ENCODE assay signal across 18 cellular contexts in genomic region chr10:129032626-129033353, GRCh38.
DNase-seq lines count a peak whose midpoint lies in the region; ATAC-seq and TF ChIP-seq lines count a peak whose summit lies in the region.
"Had no signal": no experiment of that assay in that cellular context is flagged by ENCODE, and none has a peak within 500 bp of the region (broad histone marks: within the 10 kb centered on the region; RNA-seq: fewer than 3 reads in every experiment).

No MANE protein-coding gene starts in this region.

- TF ChIP-seq CTCF in GM23338 (conservative IDR thresholded peaks at IDR 0.05; ENCODE audit: low read depth in 2 of 2): no peak
- no peak for TF ChIP-seq CTCF in OCI-LY7 (conservative IDR thresholded peaks at IDR 0.05; ENCODE audit: low read length)

- H4K5ac ChIP-seq in mesendoderm (ENCODE audit: low read length): no peak overlapping the region

- POLR2A ChIA-PET in OCI-LY7 (lab: Charles Lee): interaction anchor here (0.6 kb wide), 1 partner anchor 1979 kb away, joined by 3 read pairs; no protein-coding TSS in a partner anchor

- H3K27ac Mint-ChIP-seq in GM23338: no peak overlapping the region
- peak overlapping the region; percentile 26 for H3K27ac Mint-ChIP-seq in activated T-helper 1 cell treated with anti-CD3 and anti-CD28 coated beads, Interleukin-12 subunit alpha, Interleukin-12 subunit beta, Interleukin-2, Interleukin-4 antibody, amounts not matched to agents 30 ng/mL and 10 ng/mL and 1 ng/mL, durations not matched to agents 14 hours and 24 hours and 36 hours
- H3K27ac Mint-ChIP-seq: CD8-positive, alpha-beta T cell had no signal

- H3K27me3 ChIP-seq in GM23338 (ENCODE audit: insufficient read depth): no peaks in the 10 kb centered on the region
- H3K27me3 ChIP-seq in mesendoderm (ENCODE audit: insufficient read depth, low read length, poor library complexity): no peaks in the 10 kb centered on the region
- H3K27me3 ChIP-seq: SJSA1 had no signal

- H3K9me3 ChIP-seq in OCI-LY7 (ENCODE audit: low read length): no peaks in the 10 kb centered on the region
- H3K9me3 ChIP-seq: BLaER1 treated with 17β-estradiol and CSF1 and Interleukin-3, amounts not matched to agents 10 nM and 100 nM had no signal

- H2BK15ac ChIP-seq in mesendoderm (replicated peaks; ENCODE audit: low read depth): no peak overlapping the region

- no peak overlapping the region for H3K23ac ChIP-seq in mesendoderm (ENCODE audit: low read length)

- no peak overlapping the region for H3K4me3 Mint-ChIP-seq in GM23338
- no peak overlapping the region for H3K4me3 Mint-ChIP-seq in activated T-helper 1 cell treated with anti-CD3 and anti-CD28 coated beads, Interleukin-12 subunit alpha, Interleukin-12 subunit beta, Interleukin-2, Interleukin-4 antibody, amounts not matched to agents 30 ng/mL and 10 ng/mL and 1 ng/mL, durations not matched to agents 14 hours and 24 hours and 36 hours
- H3K4me3 Mint-ChIP-seq: CD8-positive, alpha-beta T cell; IgD-negative memory B cell had no signal

- H2AFZ ChIP-seq in GM23338: peak overlapping the region; percentile 80; the same call in 1 of the 2 replicates
- H2AFZ ChIP-seq in OCI-LY7 (ENCODE audit: low read length): no peak overlapping the region

- H2BK120ac ChIP-seq in mesendoderm (ENCODE audit: low read depth, low read length): no peak overlapping the region

- H3K27ac ChIP-seq in GM23338 (ENCODE audit: low read depth) (no peak overlapping the region), mesendoderm (ENCODE audit: low read depth, low read length) (no peak overlapping the region), OCI-LY7 (ENCODE audit: low read depth, low read length, poor library complexity, severe bottlenecking) (no peak overlapping the region)
- H3K27ac ChIP-seq: BLaER1 treated with 17β-estradiol and CSF1 and Interleukin-3, amounts not matched to agents 10 nM and 100 nM; SJSA1 had no signal

- ATAC-seq in GM23338 (no peak), HG03521 (IDR thresholded peaks at IDR 0.05; ENCODE audit: unreplicated experiment) (no peak)
- ATAC-seq: CD8-positive, alpha-beta T cell; Right ventricle myocardium inferior had no signal

- no peaks in the 10 kb centered on the region for H3F3A ChIP-seq in GM23338 (replicated peaks; ENCODE audit: low read depth)

- peaks cover 37% of the 10 kb centered on the region for H3K4me1 Mint-ChIP-seq in GM23338
- peaks cover 25% of the 10 kb centered on the region for H3K4me1 Mint-ChIP-seq in activated T-helper 1 cell treated with anti-CD3 and anti-CD28 coated beads, Interleukin-12 subunit alpha, Interleukin-12 subunit beta, Interleukin-2, Interleukin-4 antibody, amounts not matched to agents 30 ng/mL and 10 ng/mL and 1 ng/mL, durations not matched to agents 14 hours and 24 hours and 36 hours (ENCODE audit: low read depth)
- H3K4me1 Mint-ChIP-seq: IgD-negative memory B cell had no signal

- no peak overlapping the region for H2BK5ac ChIP-seq in mesendoderm (ENCODE audit: low read length)

- intact Hi-C loops in activated T-helper 1 cell treated with anti-CD3 and anti-CD28 coated beads, Interleukin-12 subunit alpha, Interleukin-12 subunit beta, Interleukin-2, Interleukin-4 antibody, amounts not matched to agents 30 ng/mL and 10 ng/mL and 1 ng/mL, durations not matched to agents 14 hours and 24 hours and 36 hours (cut with micrococcal nuclease): loop anchor here (2.0 to 10.0 kb wide), 5 partner anchors 432 to 1094 kb away; partner anchors contain the start of gene MGMT
- intact Hi-C loops in OCI-LY7 (cut with micrococcal nuclease; ENCODE audit: unreplicated experiment): no loop called here

- no CpG with 5 or more reads among the region's 24 CpGs for WGBS in mesendoderm (ENCODE audit: extremely low coverage, insufficient coverage, low lambda C conversion rate)

- no peak overlapping the region for H3K18ac ChIP-seq in mesendoderm (ENCODE audit: low read length)

- H3K4me3 ChIP-seq in GM23338: no peak overlapping the region
- no peak overlapping the region for H3K4me3 ChIP-seq in mesendoderm (ENCODE audit: low read length)
- H3K4me3 ChIP-seq in OCI-LY7 (ENCODE audit: low read depth, low read length, poor library complexity, severe bottlenecking): no peak overlapping the region
- H3K4me3 ChIP-seq: BLaER1 treated with 17β-estradiol and CSF1 and Interleukin-3, amounts not matched to agents 10 nM and 100 nM; SJSA1 had no signal

- no peak for DNase-seq in GM23338 (ENCODE audit: low spot score)
- no peak for DNase-seq in activated T-helper 1 cell treated with anti-CD3 and anti-CD28 coated beads, Interleukin-12 subunit alpha, Interleukin-12 subunit beta, Interleukin-2, Interleukin-4 antibody, amounts not matched to agents 30 ng/mL and 10 ng/mL and 1 ng/mL, durations not matched to agents 14 hours and 24 hours and 36 hours (ENCODE audit: low spot score)
- no peak for DNase-seq in mesendoderm
- no peak for DNase-seq in OCI-LY7 (ENCODE audit: low spot score)
- no peak for DNase-seq in NCI-H2171 (lab: John Stamatoyannopoulos, UW)
- no peak for DNase-seq in NOMO-1 (lab: John Stamatoyannopoulos, UW; ENCODE audit: unreplicated experiment in 2 of 2)
- DNase-seq: GOT3, NCI-H1694, NCI-H2081, NCI-H2171 treated with DMSO at 0.1 percent for 48 hours, NCI-H524 treated with DMSO at 0.1 percent for 48 hours, NCI-H82 had no signal

- peaks cover 2% of the 10 kb centered on the region for H3K27me3 Mint-ChIP-seq in GM23338 (ENCODE audit: insufficient read depth, low read depth, poor library complexity)
- H3K27me3 Mint-ChIP-seq in activated T-helper 1 cell treated with anti-CD3 and anti-CD28 coated beads, Interleukin-12 subunit alpha, Interleukin-12 subunit beta, Interleukin-2, Interleukin-4 antibody, amounts not matched to agents 30 ng/mL and 10 ng/mL and 1 ng/mL, durations not matched to agents 14 hours and 24 hours and 36 hours (ENCODE audit: insufficient read depth): peaks cover 20% of the 10 kb centered on the region

- H2AK5ac ChIP-seq in mesendoderm (ENCODE audit: low read length): no peak overlapping the region

- H4K20me1 ChIP-seq in GM23338 (replicated peaks; ENCODE audit: insufficient read depth) (no peaks in the 10 kb centered on the region), OCI-LY7 (ENCODE audit: insufficient read depth, low read length) (no peaks in the 10 kb centered on the region)
- H4K20me1 ChIP-seq: BLaER1 treated with 17β-estradiol and CSF1 and Interleukin-3, amounts not matched to agents 10 nM and 100 nM had no signal

- no peaks in the 10 kb centered on the region for H3K9me2 ChIP-seq in GM23338 (ENCODE audit: insufficient read depth)
- H3K9me2 ChIP-seq in OCI-LY7 (ENCODE audit: insufficient read depth, low read length): no peaks in the 10 kb centered on the region

- H3K79me1 ChIP-seq in mesendoderm (ENCODE audit: low read length): no peaks in the 10 kb centered on the region

- no peaks in the 10 kb centered on the region for H3K36me3 Mint-ChIP-seq in GM23338 (ENCODE audit: low read depth)
- H3K36me3 Mint-ChIP-seq in activated T-helper 1 cell treated with anti-CD3 and anti-CD28 coated beads, Interleukin-12 subunit alpha, Interleukin-12 subunit beta, Interleukin-2, Interleukin-4 antibody, amounts not matched to agents 30 ng/mL and 10 ng/mL and 1 ng/mL, durations not matched to agents 14 hours and 24 hours and 36 hours (ENCODE audit: low read depth): no peaks in the 10 kb centered on the region
- H3K36me3 Mint-ChIP-seq: CD8-positive, alpha-beta T cell; IgD-negative memory B cell had no signal

- H3K9ac ChIP-seq in mesendoderm (ENCODE audit: low read length): no peak overlapping the region
- H3K9ac ChIP-seq: BLaER1 treated with 17β-estradiol and CSF1 and Interleukin-3, amounts not matched to agents 10 nM and 100 nM had no signal

- peak overlapping the region; percentile 10 for H3K56ac ChIP-seq in mesendoderm (ENCODE audit: low read length)

- H3K36me3 ChIP-seq in GM23338 (ENCODE audit: insufficient read depth) (no peaks in the 10 kb centered on the region), mesendoderm (ENCODE audit: control insufficient read depth, insufficient read depth, low read length) (no peaks in the 10 kb centered on the region), OCI-LY7 (ENCODE audit: insufficient read depth, low read length) (no peaks in the 10 kb centered on the region)
- H3K36me3 ChIP-seq: BLaER1 treated with 17β-estradiol and CSF1 and Interleukin-3, amounts not matched to agents 10 nM and 100 nM; SJSA1 had no signal

- no peak overlapping the region for H3K4ac ChIP-seq in mesendoderm (ENCODE audit: low read depth, low read length)

- no TSS peak for BruUV-seq in OCI-LY7 (replicated peaks; lab: Mats Ljungman, UMichigan)

- CTCF ChIA-PET in OCI-LY7 (lab: Charles Lee; ENCODE audit: unreplicated experiment): no interaction called here

- no peak overlapping the region for H4K8ac ChIP-seq in mesendoderm (ENCODE audit: low read depth, low read length)

- no peak overlapping the region for H3K4me2 ChIP-seq in GM23338
- no peak overlapping the region for H3K4me2 ChIP-seq in mesendoderm (ENCODE audit: low read length)
- no peak overlapping the region for H3K4me2 ChIP-seq in OCI-LY7 (ENCODE audit: low read length)

- H3K9me3 Mint-ChIP-seq in GM23338: no peaks in the 10 kb centered on the region
- no peaks in the 10 kb centered on the region for H3K9me3 Mint-ChIP-seq in activated T-helper 1 cell treated with anti-CD3 and anti-CD28 coated beads, Interleukin-12 subunit alpha, Interleukin-12 subunit beta, Interleukin-2, Interleukin-4 antibody, amounts not matched to agents 30 ng/mL and 10 ng/mL and 1 ng/mL, durations not matched to agents 14 hours and 24 hours and 36 hours
- H3K9me3 Mint-ChIP-seq: CD8-positive, alpha-beta T cell had no signal

- H3K79me2 ChIP-seq in GM23338 (replicated peaks; ENCODE audit: insufficient read depth): no peaks in the 10 kb centered on the region
- H3K79me2 ChIP-seq in mesendoderm (ENCODE audit: control insufficient read depth, insufficient read depth, low read length): no peaks in the 10 kb centered on the region
- no peaks in the 10 kb centered on the region for H3K79me2 ChIP-seq in OCI-LY7 (ENCODE audit: insufficient read depth, low read depth, low read length)

- H3K4me1 ChIP-seq in GM23338 (ENCODE audit: insufficient read depth) (peaks cover 16% of the 10 kb centered on the region; the same call in 1 of the 2 replicates), mesendoderm (ENCODE audit: control insufficient read depth, low read depth, low read length) (no peaks in the 10 kb centered on the region), OCI-LY7 (ENCODE audit: insufficient read depth, low read length, poor library complexity, severe bottlenecking) (no peaks in the 10 kb centered on the region)
- H3K4me1 ChIP-seq: SJSA1 had no signal

TF ChIP-seq in GM23338, 12 proteins besides CTCF, POLR2A, EP300 and RAD21 (continues in another document):
- TF ChIP-seq EZH2 (IDR thresholded peaks at IDR 0.05; ENCODE audit: low read depth, unreplicated experiment): no peak
- no peak for TF ChIP-seq ZNF114 (CRISPR knock-in tag; IDR thresholded peaks at IDR 0.05)
